ENCODE assay signal across 8 cellular contexts in the genomic region with DNA sequence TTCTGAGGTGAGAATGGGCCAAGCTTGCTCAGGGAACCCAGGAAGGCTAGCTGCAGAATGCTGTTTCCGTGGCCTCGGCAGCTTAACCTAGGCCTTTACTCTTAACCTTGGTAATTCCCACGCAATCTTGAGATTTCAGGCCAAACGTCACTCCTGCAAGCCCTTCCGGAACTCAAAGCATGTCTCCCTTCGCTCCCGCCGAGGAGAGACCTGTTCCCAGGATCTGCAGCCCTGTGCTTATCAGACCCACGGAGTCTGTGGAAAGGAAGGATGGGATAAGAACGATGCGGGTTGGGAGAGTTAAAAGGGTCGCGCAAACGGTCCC. TPM values are rescaled to one million over a fixed set of nuclear protein-coding genes. Genes with fewer than 3 reads are reported as not detected.
A peak's percentile ranks its signal among the peaks of the same experiment; 100 is the strongest.
DNase-seq lines count a peak whose midpoint lies in the region; ATAC-seq and TF ChIP-seq lines count a peak whose summit lies in the region.

No MANE protein-coding gene starts in this region.

- peaks cover 27% of the 10 kb centered on the region for H3K4me1 Mint-ChIP-seq in activated naive CD4-positive, alpha-beta T cell treated with anti-CD3 and anti-CD28 coated beads, Interleukin-2, amount 50 U/mL, for 24 hours
- peaks cover 27% of the 10 kb centered on the region for H3K4me1 Mint-ChIP-seq in central memory CD8-positive, alpha-beta T cell
- H3K4me1 Mint-ChIP-seq in mesothelial cell of epicardium: peaks cover 4% of the 10 kb centered on the region
- no peaks in the 10 kb centered on the region for H3K4me1 Mint-ChIP-seq in Calu3 (ENCODE audit: low read depth, unreplicated experiment)

- TF ChIP-seq CTCF in mesothelial cell of epicardium (IDR thresholded peaks at IDR 0.05; ENCODE audit: unreplicated experiment) (no peak), upper lobe of right lung (IDR thresholded peaks at IDR 0.05) (no peak), Calu3 (IDR thresholded peaks at IDR 0.05; ENCODE audit: unreplicated experiment) (no peak)

- H3K9me3 ChIP-seq in upper lobe of right lung: no peaks in the 10 kb centered on the region

- H3K4me3 Mint-ChIP-seq in activated naive CD4-positive, alpha-beta T cell treated with anti-CD3 and anti-CD28 coated beads, Interleukin-2, amount 50 U/mL, for 24 hours: peak overlapping the region; percentile 83
- H3K4me3 Mint-ChIP-seq in central memory CD8-positive, alpha-beta T cell: peak overlapping the region; percentile 93
- H3K4me3 Mint-ChIP-seq in mesothelial cell of epicardium: peak overlapping the region; percentile 58
- H3K4me3 Mint-ChIP-seq in Calu3 (ENCODE audit: low read depth, unreplicated experiment): no peak overlapping the region

- no peaks in the 10 kb centered on the region for H3K36me3 ChIP-seq in upper lobe of right lung

- DNase-seq in activated naive CD4-positive, alpha-beta T cell treated with Interleukin-2 at 50 U/mL for 16 hours: no peak
- no peak for DNase-seq in central memory CD8-positive, alpha-beta T cell (ENCODE audit: low spot score in 2 of 2)
- DNase-seq in mesothelial cell of epicardium (ENCODE audit: low spot score in 2 of 2, unreplicated experiment in 2 of 2) (no peak), upper lobe of right lung (no peak), Calu3 (no peak), NCI-H446 (lab: John Stamatoyannopoulos, UW) (no peak)

- peak overlapping the region; percentile 79 for H3K4me3 ChIP-seq in upper lobe of right lung

- intact Hi-C loops in upper lobe of right lung (cut with DNase I): no loop called here
- intact Hi-C loops in Calu3 (cut with micrococcal nuclease; ENCODE audit: unreplicated experiment): no loop called here

- H3K27ac Mint-ChIP-seq in activated naive CD4-positive, alpha-beta T cell treated with anti-CD3 and anti-CD28 coated beads, Interleukin-2, amount 50 U/mL, for 24 hours: peak overlapping the region; percentile 94
- H3K27ac Mint-ChIP-seq in central memory CD8-positive, alpha-beta T cell (ENCODE audit: low read depth): peak overlapping the region; percentile 92
- no peak overlapping the region for H3K27ac Mint-ChIP-seq in mesothelial cell of epicardium
- no peak overlapping the region for H3K27ac Mint-ChIP-seq in Calu3 (ENCODE audit: unreplicated experiment)

- no peaks in the 10 kb centered on the region for H3K27me3 ChIP-seq in upper lobe of right lung

- ATAC-seq in central memory CD8-positive, alpha-beta T cell (replicated peaks; ENCODE audit: extremely low read depth, poor library complexity, severe bottlenecking): no peak
- ATAC-seq in upper lobe of right lung: peak; percentile 15
- no peak for ATAC-seq in GM21619 (IDR thresholded peaks at IDR 0.05; ENCODE audit: unreplicated experiment)

- no peaks in the 10 kb centered on the region for H3K27me3 Mint-ChIP-seq in activated naive CD4-positive, alpha-beta T cell treated with anti-CD3 and anti-CD28 coated beads, Interleukin-2, amount 50 U/mL, for 24 hours
- no peaks in the 10 kb centered on the region for H3K27me3 Mint-ChIP-seq in central memory CD8-positive, alpha-beta T cell
- H3K27me3 Mint-ChIP-seq in mesothelial cell of epicardium (ENCODE audit: low read depth) (peaks cover 6% of the 10 kb centered on the region), Calu3 (ENCODE audit: unreplicated experiment) (no peaks in the 10 kb centered on the region)

- peaks cover 1% of the 10 kb centered on the region for H3K36me3 Mint-ChIP-seq in activated naive CD4-positive, alpha-beta T cell treated with anti-CD3 and anti-CD28 coated beads, Interleukin-2, amount 50 U/mL, for 24 hours
- H3K36me3 Mint-ChIP-seq in central memory CD8-positive, alpha-beta T cell (ENCODE audit: insufficient read depth): peaks cover 15% of the 10 kb centered on the region
- H3K36me3 Mint-ChIP-seq in mesothelial cell of epicardium (peaks cover under 1% of the 10 kb centered on the region), Calu3 (ENCODE audit: insufficient read depth, unreplicated experiment) (no peaks in the 10 kb centered on the region)

- CTCF ChIA-PET in Calu3 (lab: Charles Lee): interaction anchor here (0.7 kb wide), 1 partner anchor 267 kb away, joined by 3 read pairs; no protein-coding TSS in a partner anchor

- no peaks in the 10 kb centered on the region for H3K9me3 Mint-ChIP-seq in activated naive CD4-positive, alpha-beta T cell treated with anti-CD3 and anti-CD28 coated beads, Interleukin-2, amount 50 U/mL, for 24 hours
- H3K9me3 Mint-ChIP-seq in central memory CD8-positive, alpha-beta T cell: no peaks in the 10 kb centered on the region
- H3K9me3 Mint-ChIP-seq in mesothelial cell of epicardium: peaks cover 3% of the 10 kb centered on the region
- peaks cover 5% of the 10 kb centered on the region for H3K9me3 Mint-ChIP-seq in Calu3 (ENCODE audit: low read depth, unreplicated experiment)

- peaks cover 9% of the 10 kb centered on the region for H3K4me1 ChIP-seq in upper lobe of right lung

- BruUV-seq in Calu3 (replicated peaks; lab: Mats Ljungman, UMichigan): no TSS peak

- peak overlapping the region; percentile 84 for H3K27ac ChIP-seq in upper lobe of right lung

RNA-seq across cellular contexts. Expression of gene ZFP3, which starts 0.5 kb away (rescaled TPM):
- total RNA-seq in mesothelial cell of epicardium (0.96 to 1.0 TPM (median 1.00 TPM) in 3 replicates), upper lobe of right lung (6.7 TPM), Calu3 (2022) (not detected in 2 replicates)

RNA-seq across cellular contexts. Expression of gene ZNF232, which starts 33.9 kb away (rescaled TPM):
- total RNA-seq in mesothelial cell of epicardium: 27.1 to 29.9 TPM (median 27.2 TPM) in 3 replicates
- total RNA-seq in upper lobe of right lung: 8.0 TPM
- 7.1 and 8.4 TPM in 2 replicates for total RNA-seq in Calu3 (2022)

RNA-seq across cellular contexts. Expression of gene USP6, which starts 38.1 kb away (rescaled TPM):
- 0.38 to 0.54 TPM (median 0.42 TPM) in 3 replicates for total RNA-seq in mesothelial cell of epicardium
- total RNA-seq in upper lobe of right lung: 0.14 TPM
- not detected in 2 replicates for total RNA-seq in Calu3 (2022)

RNA-seq across cellular contexts. Expression of gene SLC52A1, which starts 42.5 kb away (rescaled TPM):
- 0.20 to 0.54 TPM (median 0.38 TPM) in 3 replicates for total RNA-seq in mesothelial cell of epicardium
- total RNA-seq in upper lobe of right lung: 0.26 TPM
- total RNA-seq in Calu3 (2022): 0.34 TPM in 1 of 2 replicates, not detected in the other

Comparison
In these comparisons a context has a peak if more than half of its experiments do, and no peak if none do; other contexts are left out.
1. H3K27ac Mint-ChIP-seq: peak in activated naive CD4-positive, alpha-beta T cell treated with anti-CD3 and anti-CD28 coated beads, Interleukin-2, amount 50 U/mL, for 24 hours (single experiment) and central memory CD8-positive, alpha-beta T cell (single experiment); none in mesothelial cell of epicardium (single experiment) and Calu3 (single experiment).